Comparison of ENCODE assay signal across 1 cellular context in genomic region chr18:3599235-3599634, GRCh38.
TF ChIP-seq lines count a peak whose summit lies in the region.

No MANE protein-coding gene starts in this region.

TF ChIP-seq in HCT116, 20 proteins besides CTCF, POLR2A, EP300 and RAD21:
- no peak for TF ChIP-seq ELF1 (IDR thresholded peaks at IDR 0.05; ENCODE audit: borderline replicate concordance, low read depth)
- TF ChIP-seq EZH2phosphoT487 (IDR thresholded peaks at IDR 0.05; ENCODE audit: borderline replicate concordance) = no peak
- peak; percentile 64 for TF ChIP-seq POLR2AphosphoS5 (IDR thresholded peaks at IDR 0.05; ENCODE audit: low read depth, low read length)
- no peak for TF ChIP-seq TCF7L2 (IDR thresholded peaks at IDR 0.05; ENCODE audit: borderline replicate concordance, extremely low read depth, insufficient read depth, insufficient read length)
- no peak for TF ChIP-seq CBX3 (IDR thresholded peaks at IDR 0.05; ENCODE audit: low read depth)
- no peak for TF ChIP-seq SIN3A (IDR thresholded peaks at IDR 0.05; ENCODE audit: low read depth)
